In genomic region chrX:118495958-118496762, GRCh38 we compare ENCODE assay signal across 8 cellular contexts. TPM values are rescaled to one million over a fixed set of nuclear protein-coding genes. Genes with fewer than 3 reads are reported as not detected.
DNase-seq lines count a peak whose midpoint lies in the region; ATAC-seq, FAIRE-seq and TF ChIP-seq lines count a peak whose summit lies in the region.

No MANE protein-coding gene starts in this region.

- no peaks in the 10 kb centered on the region for H3K36me3 Mint-ChIP-seq in HFFc6 (ENCODE audit: low read depth)

- H3K27ac ChIP-seq in dorsolateral prefrontal cortex = peak overlapping the region in 51 of 59 donors; percentile 11 to 86 (median 69)

- peak; percentile 75 for TF ChIP-seq POLR2A in GM12892 (IDR thresholded peaks at IDR 0.05; ENCODE audit: low read depth, low read length)

- DNase-seq in GM12892 (ENCODE audit: insufficient read length) (peak; percentile 34), HFFc6 (no peak), NCI-H1105 treated with DMSO at 0.1 percent for 48 hours (lab: John Stamatoyannopoulos, UW) (peak; percentile 10), dorsolateral prefrontal cortex (peak in 5 of 10 donors; percentile 4 to 45 (median 35)), mucosa of descending colon (peak; percentile 60 to 89 (median 72)), 8988T (no peak)
- DNase-seq in activated CD4-positive, alpha-beta T cell treated with anti-CD3 and anti-CD28 coated beads for 24 hours (ENCODE audit: low read depth in 2 of 2) = peak; percentile 38 to 44
- peak; percentile 46 for DNase-seq in stimulated activated CD8-positive, alpha-beta memory T cell treated with anti-CD3 and anti-CD28 coated beads, Interleukin-4, amount 100 ng/mL, for 4 hours (ENCODE audit: low read depth in 2 of 2, low spot score in 1 of 2)

- H3K4me1 ChIP-seq in mucosa of descending colon (ENCODE audit: low read depth) = no peaks in the 10 kb centered on the region

- H3K9me3 Mint-ChIP-seq in HFFc6 = no peaks in the 10 kb centered on the region

- peaks cover 13% of the 10 kb centered on the region for H3K4me1 Mint-ChIP-seq in HFFc6 (ENCODE audit: low read depth)

- peaks cover 0 to 72% (median 10%) of the 10 kb centered on the region in 45 donors for H3K27me3 ChIP-seq in dorsolateral prefrontal cortex

- no peaks in the 10 kb centered on the region for H3K9me3 ChIP-seq in mucosa of descending colon

- H3K27ac Mint-ChIP-seq in HFFc6 = peak overlapping the region; percentile 83

- intact Hi-C loops in dorsolateral prefrontal cortex (cut with DNase I) (loop anchor here in 1 of 2 donors (10.0 kb wide), 1 partner anchor 99 kb away; no protein-coding TSS in a partner anchor), mucosa of descending colon (cut with DNase I, micrococcal nuclease) (no loop called here)

- H3K4me3 Mint-ChIP-seq in HFFc6 = peak overlapping the region; percentile 96

- H3K4me3 ChIP-seq in dorsolateral prefrontal cortex (peak overlapping the region; percentile 41 to 80 (median 66)), mucosa of descending colon (peak overlapping the region; percentile 42)

- peak; percentile 82 for ATAC-seq in mucosa of descending colon

- H3K27me3 Mint-ChIP-seq in HFFc6 (ENCODE audit: insufficient read depth) = peaks cover 3% of the 10 kb centered on the region; the same call in 1 of the 2 replicates

- H3K36me3 ChIP-seq in mucosa of descending colon (ENCODE audit: low read depth) = no peaks in the 10 kb centered on the region

- FAIRE-seq in GM12892 (lab: Jason Lieb, UNC) = peak; percentile 87

- TF ChIP-seq CTCF in HFFc6 (IDR thresholded peaks at IDR 0.05) (no peak), dorsolateral prefrontal cortex (IDR thresholded peaks at IDR 0.05 in 54 of 56, conservative IDR thresholded peaks at IDR 0.05 in 2 of 56; ENCODE audit: low read depth in 1 of 56, partially characterized antibody in 56 of 56) (no peak), mucosa of descending colon (IDR thresholded peaks at IDR 0.05) (no peak)

RNA-seq across cellular contexts. Expression of gene DOCK11, which starts 0.5 kb away (rescaled TPM):
- 14.9 TPM for polyA plus RNA-seq in GM12892 (2012; ENCODE audit: missing spikeins)
- total RNA-seq in HFFc6 (2021; fragmentation: NEBNext Ultra II Directional; extraction: Animal tissue kit (Norgen Biotek cat#: 25700)) = 10 to 100 TPM; 16.2 to 18.2 (median 17.7) TPM
- total RNA-seq in dorsolateral prefrontal cortex (10 to 100 TPM in 11 of 120 experiments, 1 to 10 TPM in 109; 3.3 to 16.6 (median 7.7) TPM), mucosa of descending colon (10 to 100 TPM in 1 of 3 donors, 1 to 10 TPM in 2; 4.5 to 31.6 (median 8.4) TPM)

Comparison
In these comparisons a context has a peak if more than half of its experiments do, and no peak if none do; other contexts are left out.
1. DNase-seq: peak in GM12892 (single experiment), NCI-H1105 treated with DMSO at 0.1 percent for 48 hours (single experiment), activated CD4-positive, alpha-beta T cell treated with anti-CD3 and anti-CD28 coated beads for 24 hours (2 of 2), mucosa of descending colon (3 of 3) and stimulated activated CD8-positive, alpha-beta memory T cell treated with anti-CD3 and anti-CD28 coated beads, Interleukin-4, amount 100 ng/mL, for 4 hours (2 of 2); none in HFFc6 (single experiment) and 8988T (single experiment).